In the genomic region with DNA sequence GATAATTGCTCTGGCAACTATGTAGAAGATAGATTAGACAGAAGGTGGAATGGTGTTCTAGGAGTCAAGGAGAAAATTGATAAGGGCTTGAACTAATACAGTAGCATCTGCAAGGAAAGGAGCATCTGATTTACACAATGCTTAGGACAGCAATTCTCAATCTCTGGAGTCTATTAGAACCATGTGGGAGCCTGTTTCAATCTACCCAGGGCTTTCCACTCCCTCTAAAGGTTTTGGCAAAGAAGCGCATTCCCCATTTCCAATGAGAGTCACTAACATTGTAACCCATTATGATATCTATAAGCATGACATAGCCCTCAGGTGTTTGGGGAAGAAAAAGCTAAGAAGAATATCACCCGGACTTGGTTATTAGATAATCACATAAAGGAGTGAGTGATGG, we compare ENCODE assay signal across 28 cellular contexts.
"Had no signal": no experiment of that assay in that cellular context is flagged by ENCODE, and none has a peak within 500 bp of the region (broad histone marks: within the 10 kb centered on the region; RNA-seq: fewer than 3 reads in every experiment).

No MANE protein-coding gene starts in this region.

- DNase-seq: activated CD4-positive, alpha-beta T cell treated with anti-CD3 and anti-CD28 coated beads, Interleukin-2, amount 10 ng/mL, durations not matched to agents 24 days and 14 days; activated CD4-positive, alpha-beta T cell treated with anti-CD3 and anti-CD28 coated beads, Interleukin-2, amount 50 U/mL, for 4 hours; activated CD4-positive, CD25-positive, alpha-beta regulatory T cell; activated CD8-positive, alpha-beta T cell treated with anti-CD3 and anti-CD28 coated beads for 36 hours; activated effector memory CD4-positive, alpha-beta T cell treated with anti-CD3 and anti-CD28 coated beads, Interleukin-2, amount 50 U/mL, for 16 hours; activated naive CD4-positive, alpha-beta T cell treated with Interleukin-2 at 50 U/mL for 16 hours; activated T-cell treated with anti-CD3 and anti-CD28 coated beads, Interleukin-2, amount 50 U/mL, for 1 hour; activated T-cell treated with anti-CD3 and anti-CD28 coated beads, Interleukin-2, amount 50 U/mL, for 72 hours; adrenal gland; body of pancreas; NCI-H1105; NCI-H1417 treated with DMSO at 0.1 percent for 48 hours; NCI-H187 treated with DMSO at 0.1 percent for 48 hours; NCI-H2081; NCI-H226; NCI-H446 treated with DMSO at 0.1 percent for 48 hours; NCI-H524 treated with DMSO at 0.1 percent for 48 hours; RPMI8226; SIG-M5; SW 1271; T-helper 1 cell; T-helper 2 cell; T-helper 9 cell had no signal

- H3K36me3 ChIP-seq: adrenal gland, breast epithelium had no signal

- H3K27ac Mint-ChIP-seq: activated CD4-positive, alpha-beta T cell treated with anti-CD3 and anti-CD28 coated beads, Interleukin-2, amount 10 ng/mL, durations not matched to agents 24 days and 14 days; activated CD8-positive, alpha-beta T cell treated with anti-CD3 and anti-CD28 coated beads for 36 hours; activated naive CD4-positive, alpha-beta T cell treated with anti-CD3 and anti-CD28 coated beads, Interleukin-2, amount 50 U/mL, for 72 hours; activated T-cell treated with anti-CD3 and anti-CD28 coated beads, Interleukin-2, amount 50 U/mL, for 72 hours; activated T-helper 17 cell treated with anti-CD3 and anti-CD28 coated beads, Interleukin-2, amount 50 U/mL, for 72 hours had no signal

- H3K9me3 Mint-ChIP-seq: activated CD4-positive, alpha-beta T cell treated with anti-CD3 and anti-CD28 coated beads, Interleukin-2, amount 10 ng/mL, durations not matched to agents 24 days and 14 days; activated naive CD4-positive, alpha-beta T cell treated with anti-CD3 and anti-CD28 coated beads, Interleukin-2, amount 50 U/mL, for 72 hours; activated T-helper 17 cell treated with anti-CD3 and anti-CD28 coated beads, Interleukin-2, amount 50 U/mL, for 72 hours had no signal

- H3K27me3 ChIP-seq: adrenal gland, body of pancreas, breast epithelium had no signal

- H3K27me3 Mint-ChIP-seq: activated CD8-positive, alpha-beta T cell treated with anti-CD3 and anti-CD28 coated beads for 36 hours; activated T-helper 17 cell treated with anti-CD3 and anti-CD28 coated beads, Interleukin-2, amount 50 U/mL, for 72 hours had no signal

- H3K27ac ChIP-seq: adrenal gland, body of pancreas, breast epithelium, VCaP had no signal

- H3K36me3 Mint-ChIP-seq: activated naive CD4-positive, alpha-beta T cell treated with anti-CD3 and anti-CD28 coated beads, Interleukin-2, amount 50 U/mL, for 72 hours had no signal

- H3K4me1 ChIP-seq: adrenal gland, body of pancreas, breast epithelium had no signal

- ATAC-seq: activated CD8-positive, alpha-beta T cell treated with anti-CD3 and anti-CD28 coated beads for 36 hours; activated naive CD4-positive, alpha-beta T cell treated with anti-CD3 and anti-CD28 coated beads, Interleukin-2, amount 50 U/mL, for 72 hours; activated T-cell treated with anti-CD3 and anti-CD28 coated beads, Interleukin-2, amount 50 U/mL, for 72 hours; activated T-helper 17 cell treated with anti-CD3 and anti-CD28 coated beads, Interleukin-2, amount 50 U/mL, for 72 hours; body of pancreas; Panc1 had no signal

- H3K4me3 Mint-ChIP-seq: activated CD4-positive, alpha-beta T cell treated with anti-CD3 and anti-CD28 coated beads, Interleukin-2, amount 10 ng/mL, durations not matched to agents 24 days and 14 days; activated CD8-positive, alpha-beta T cell treated with anti-CD3 and anti-CD28 coated beads for 36 hours; activated T-cell treated with anti-CD3 and anti-CD28 coated beads, Interleukin-2, amount 50 U/mL, for 72 hours; activated T-helper 17 cell treated with anti-CD3 and anti-CD28 coated beads, Interleukin-2, amount 50 U/mL, for 72 hours had no signal

- H3K4me1 Mint-ChIP-seq: activated CD4-positive, alpha-beta T cell treated with anti-CD3 and anti-CD28 coated beads, Interleukin-2, amount 10 ng/mL, durations not matched to agents 24 days and 14 days; activated T-helper 17 cell treated with anti-CD3 and anti-CD28 coated beads, Interleukin-2, amount 50 U/mL, for 72 hours had no signal

- H3K4me3 ChIP-seq: adrenal gland, body of pancreas, breast epithelium had no signal

- H3K9me3 ChIP-seq: adrenal gland, body of pancreas, breast epithelium had no signal
